ENCODE assay signal across 27 cellular contexts in genomic region chr11:70910835-70911234, GRCh38.
"Had no signal": no experiment of that assay in that cellular context is flagged by ENCODE, and none has a peak within 500 bp of the region (broad histone marks: within the 10 kb centered on the region; RNA-seq: fewer than 3 reads in every experiment).

No MANE protein-coding gene starts in this region.

- H3K4me1 Mint-ChIP-seq: immature natural killer cell; mesothelial cell of epicardium; naive thymus-derived CD4-positive, alpha-beta T cell had no signal

- DNase-seq: cerebellar nuclear complex; effector CD4-positive, alpha-beta T cell; hypothalamus; immature natural killer cell; islet precursor cell; kidney glomerular epithelial cell; left colon; left ventricle myocardium inferior; lower lobe of right lung; naive thymus-derived CD4-positive, alpha-beta T cell; sigmoid colon; stimulated activated CD4-positive, alpha-beta T cell treated with anti-CD3 and anti-CD28 coated beads, Interleukin-4, amount 100 ng/mL, for 4 hours; stimulated activated naive CD8-positive, alpha-beta T cell treated with anti-CD3 and anti-CD28 coated beads, Interleukin-15, Interleukin-2, amounts not matched to agents 100 U/mL and 50 U/mL, for 24 hours; substantia nigra; testis had no signal

- H3K4me2 ChIP-seq: neural progenitor cell had no signal

- ATAC-seq: left colon; lower lobe of right lung; naive thymus-derived CD4-positive, alpha-beta T cell; stimulated activated memory B cell treated with anti-CD40 and anti-IgM and Interleukin-4, amounts not matched to agents 10 μg/mL and 1 μg/mL and 100 μg/mL, for 72 hours; stimulated activated naive CD8-positive, alpha-beta T cell treated with anti-CD3 and anti-CD28 coated beads, Interleukin-15, Interleukin-2, amounts not matched to agents 100 U/mL and 50 U/mL, for 24 hours had no signal

- H3K27ac ChIP-seq: dorsolateral prefrontal cortex, epithelial cell of prostate, esophagus muscularis mucosa, left ventricle myocardium inferior, lower lobe of right lung, neural progenitor cell, prostate gland, right atrium auricular region, sigmoid colon, testis, tibial artery had no signal

- H3K36me3 ChIP-seq: esophagus muscularis mucosa, left ventricle myocardium inferior, lower lobe of right lung, neural progenitor cell, prostate gland, right atrium auricular region, sigmoid colon, tibial artery had no signal

- H3K4me1 ChIP-seq: left ventricle myocardium inferior, lower lobe of right lung, prostate gland, right atrium auricular region, testis had no signal

- H3K36me3 Mint-ChIP-seq: immature natural killer cell; memory B cell; mesothelial cell of epicardium; naive thymus-derived CD4-positive, alpha-beta T cell; neural progenitor cell; stimulated activated memory B cell treated with anti-CD40 and anti-IgM and Interleukin-4, amounts not matched to agents 10 μg/mL and 1 μg/mL and 100 μg/mL, for 72 hours; type B pancreatic cell had no signal

- H3K4me3 Mint-ChIP-seq: immature natural killer cell; memory B cell; mesothelial cell of epicardium; naive thymus-derived CD4-positive, alpha-beta T cell; nephron; neural progenitor cell; stimulated activated memory B cell treated with anti-CD40 and anti-IgM and Interleukin-4, amounts not matched to agents 10 μg/mL and 1 μg/mL and 100 μg/mL, for 72 hours; type B pancreatic cell had no signal

- H3K27me3 Mint-ChIP-seq: type B pancreatic cell had no signal

- H3K9me3 ChIP-seq: esophagus muscularis mucosa, left ventricle myocardium inferior, lower lobe of right lung, prostate gland, right atrium auricular region, sigmoid colon, testis, tibial artery had no signal

- H3K27ac Mint-ChIP-seq: immature natural killer cell; memory B cell; mesothelial cell of epicardium; naive thymus-derived CD4-positive, alpha-beta T cell; nephron; neural progenitor cell; stimulated activated memory B cell treated with anti-CD40 and anti-IgM and Interleukin-4, amounts not matched to agents 10 μg/mL and 1 μg/mL and 100 μg/mL, for 72 hours; type B pancreatic cell had no signal

- H3K27me3 ChIP-seq: esophagus muscularis mucosa, neural progenitor cell, right atrium auricular region, sigmoid colon, testis had no signal

- H3K9ac ChIP-seq: neural progenitor cell had no signal

- H3K9me3 Mint-ChIP-seq: immature natural killer cell; memory B cell; mesothelial cell of epicardium; nephron; neural progenitor cell; stimulated activated memory B cell treated with anti-CD40 and anti-IgM and Interleukin-4, amounts not matched to agents 10 μg/mL and 1 μg/mL and 100 μg/mL, for 72 hours; type B pancreatic cell had no signal

- H3K4me3 ChIP-seq: dorsolateral prefrontal cortex, esophagus muscularis mucosa, left ventricle myocardium inferior, lower lobe of right lung, neural progenitor cell, prostate gland, right atrium auricular region, sigmoid colon, testis, tibial artery had no signal

- H2AFZ ChIP-seq: neural progenitor cell had no signal
